ENCODE assay signal across 8 cellular contexts in genomic region chr6:1608222-1608975, GRCh38. TPM values are rescaled to one million over a fixed set of nuclear protein-coding genes. Genes with fewer than 3 reads are reported as not detected.
A peak's percentile ranks its signal among the peaks of the same experiment; 100 is the strongest.
DNase-seq lines count a peak whose midpoint lies in the region; ATAC-seq and TF ChIP-seq lines count a peak whose summit lies in the region.
"Had no signal": no experiment of that assay in that cellular context is flagged by ENCODE, and none has a peak within 500 bp of the region (broad histone marks: within the 10 kb centered on the region; RNA-seq: fewer than 3 reads in every experiment).

No MANE protein-coding gene starts in this region.

- H3K4me1 ChIP-seq in IMR-90 (ENCODE audit: control insufficient read depth, insufficient read depth, low read length) (peaks cover 2% of the 10 kb centered on the region; the same call in 1 of the 2 replicates), neural progenitor cell (peaks cover 25% of the 10 kb centered on the region)

- no peak overlapping the region for H2BK20ac ChIP-seq in IMR-90 (ENCODE audit: low read depth, low read length)

- no peak overlapping the region; a peak in 1 of 4 replicates for H4K8ac ChIP-seq in IMR-90 (ENCODE audit: low read depth in 2 of 2, low read length in 2 of 2)

- H3K4me3 Mint-ChIP-seq in chondrocyte (ENCODE audit: unreplicated experiment) (peak overlapping the region; percentile 79), neural progenitor cell (peak overlapping the region; percentile 79)

- TF ChIP-seq RAD21 in IMR-90 (IDR thresholded peaks at IDR 0.05; ENCODE audit: low read length): no peak

- no peak overlapping the region for H2AK9ac ChIP-seq in IMR-90 (replicated peaks; ENCODE audit: low read depth, low read length, poor library complexity)

- WGBS in IMR-90 (ENCODE audit: extremely low coverage in 2 of 2, insufficient read length in 1 of 2), 2 experiments: 55% methylated on average over 18 of the region's 48 CpGs; no CpG with 5 or more reads in 1 of the 2 experiments

- H3K4me2 ChIP-seq in IMR-90 (ENCODE audit: low read depth, low read length) (no peak overlapping the region), neural progenitor cell (peak overlapping the region; percentile 86)

- peaks cover 35% of the 10 kb centered on the region for H3F3A ChIP-seq in neural progenitor cell (ENCODE audit: low read depth)

- no peak overlapping the region for H3K14ac ChIP-seq in IMR-90 (replicated peaks; ENCODE audit: low read depth, low read length)

- no peaks in the 10 kb centered on the region for H3K9me3 Mint-ChIP-seq in chondrocyte (ENCODE audit: low read depth)
- H3K9me3 Mint-ChIP-seq in neural progenitor cell: peaks cover 7% of the 10 kb centered on the region

- H3K4me1 Mint-ChIP-seq in chondrocyte (ENCODE audit: low read depth) (peaks cover 36% of the 10 kb centered on the region), neural progenitor cell (peaks cover 53% of the 10 kb centered on the region)

- no peak overlapping the region for H4K91ac ChIP-seq in IMR-90 (ENCODE audit: insufficient read depth, low read depth, low read length)

- intact Hi-C loops in IMR-90 (cut with micrococcal nuclease): no loop called here

- no peak overlapping the region for H2BK120ac ChIP-seq in IMR-90 (ENCODE audit: low read depth, low read length)

- TF ChIP-seq CTCF in IMR-90 (conservative IDR thresholded peaks at IDR 0.05; ENCODE audit: low read depth, low read length): no peak
- no peak for TF ChIP-seq CTCF in chondrocyte (IDR thresholded peaks at IDR 0.05)
- TF ChIP-seq CTCF in neural progenitor cell (IDR thresholded peaks at IDR 0.05): no peak

- H3K27ac Mint-ChIP-seq in chondrocyte (ENCODE audit: unreplicated experiment) (peak overlapping the region; percentile 75), neural progenitor cell (no peak overlapping the region)

- H4K20me1 ChIP-seq in IMR-90 (ENCODE audit: insufficient read depth, low read length) (peaks cover 11% of the 10 kb centered on the region), neural progenitor cell (ENCODE audit: low read depth) (peaks cover 53% of the 10 kb centered on the region)

- H3K56ac ChIP-seq in IMR-90 (ENCODE audit: extremely low read depth, insufficient read depth, low read length): no peak overlapping the region

- ATAC-seq in IMR-90 (ENCODE audit: low read depth) (no peak), HG03342 (IDR thresholded peaks at IDR 0.05; ENCODE audit: unreplicated experiment) (no peak)

- H3K4me3 ChIP-seq in IMR-90 (ENCODE audit: insufficient read depth, low read depth, low read length) (no peak overlapping the region), neural progenitor cell (peak overlapping the region; percentile 38)

- H3K9me1 ChIP-seq in IMR-90 (ENCODE audit: insufficient read depth, low read length): no peaks in the 10 kb centered on the region

- H3K23ac ChIP-seq in IMR-90 (ENCODE audit: low read depth, low read length): no peak overlapping the region

- peaks cover 29% of the 10 kb centered on the region for H3K27me3 ChIP-seq in IMR-90 (ENCODE audit: control insufficient read depth, insufficient read depth, low read length)
- H3K27me3 ChIP-seq in neural progenitor cell: peaks cover 100% of the 10 kb centered on the region

- dilution Hi-C loops in IMR-90 (cut with HindIII; ENCODE audit: low sequenced_read_pairs, unreplicated experiment): no loop called here

- H3K9ac ChIP-seq in IMR-90 (ENCODE audit: low read depth, low read length): no peak overlapping the region
- no peak overlapping the region for H3K9ac ChIP-seq in neural progenitor cell

- H3K79me1 ChIP-seq in IMR-90 (ENCODE audit: low read depth in 1 of 2, low read length in 2 of 2): peaks cover 0 to 8% of the 10 kb centered on the region in 2 experiments; a peak in 2 of 4 replicates

- H3K36me3 Mint-ChIP-seq in chondrocyte (ENCODE audit: low read depth) (peaks cover 19% of the 10 kb centered on the region), neural progenitor cell (peaks cover 4% of the 10 kb centered on the region)

- H3K27me3 Mint-ChIP-seq in chondrocyte (ENCODE audit: low read depth) (peaks cover 1% of the 10 kb centered on the region), neural progenitor cell (ENCODE audit: insufficient read depth, low read depth) (peaks cover 66% of the 10 kb centered on the region)

- no peak overlapping the region for H2BK15ac ChIP-seq in IMR-90 (ENCODE audit: low read depth, low read length)

- no peak overlapping the region for H4K5ac ChIP-seq in IMR-90 (ENCODE audit: low read depth, low read length)

- POLR2A ChIA-PET in IMR-90 (lab: Charles Lee; ENCODE audit: unreplicated experiment): no interaction called here

- no peak overlapping the region for H2BK5ac ChIP-seq in IMR-90 (ENCODE audit: low read depth, low read length, poor library complexity, severe bottlenecking)

- H3K36me3 ChIP-seq in IMR-90 (ENCODE audit: control insufficient read depth, insufficient read depth, low read length) (peaks cover 5% of the 10 kb centered on the region), neural progenitor cell (no peaks in the 10 kb centered on the region)

- no TSS peak for BruUV-seq in IMR-90 (replicated peaks; lab: Mats Ljungman, UMichigan)

- no peak overlapping the region for H3K4ac ChIP-seq in IMR-90 (ENCODE audit: low read depth, low read length)

- in situ Hi-C loops in IMR-90 (cut with MboI; ENCODE audit: low sequenced_read_pairs): loop anchor here (10.0 kb wide), 1 partner anchor 576 kb away; no protein-coding TSS in a partner anchor

- no peak overlapping the region for H3K27ac ChIP-seq in IMR-90 (ENCODE audit: insufficient read depth, low read length)
- H3K27ac ChIP-seq in neural progenitor cell: no peak overlapping the region

- H2AFZ ChIP-seq in IMR-90 (replicated peaks; ENCODE audit: low read length, poor library complexity): peak overlapping the region; percentile 94
- no peak overlapping the region for H2AFZ ChIP-seq in neural progenitor cell (replicated peaks)

- no peaks in the 10 kb centered on the region for H3K79me2 ChIP-seq in neural progenitor cell (ENCODE audit: low read depth)

- H3K9me3 ChIP-seq in IMR-90 (ENCODE audit: control insufficient read depth, insufficient read depth, low read length): peaks cover 7% of the 10 kb centered on the region; the same call in 1 of the 2 replicates
- no peaks in the 10 kb centered on the region for H3K9me3 ChIP-seq in neural progenitor cell (ENCODE audit: low read depth)

- peak overlapping the region; percentile 9; the same call in 1 of the 2 replicates for H2AK5ac ChIP-seq in IMR-90 (ENCODE audit: low read depth, low read length)

- no peak overlapping the region for H3K18ac ChIP-seq in IMR-90 (ENCODE audit: low read depth, low read length)

- DNase-seq in DMS114 treated with DMSO at 0.1 percent for 48 hours (lab: John Stamatoyannopoulos, UW; ENCODE audit: unreplicated experiment) (peak; percentile 37), IMR-90 (no peak), chondrocyte (ENCODE audit: low spot score) (no peak), neural progenitor cell (ENCODE audit: low spot score) (peak; percentile 50)
- no peak for DNase-seq in NK-92 treated with Interleukin-12 subunit alpha and Interleukin-12 subunit beta, amount 100 ng/mL, for 24 hours (lab: John Stamatoyannopoulos, UW)
- no peak for DNase-seq in stimulated activated CD4-positive, alpha-beta T cell treated with anti-CD3 and anti-CD28 coated beads, Interleukin-4, amount 100 ng/mL, for 4 hours
- DNase-seq: amygdala had no signal

- TF ChIP-seq POLR2A in IMR-90 (IDR thresholded peaks at IDR 0.05; ENCODE audit: low read depth, low read length): no peak

- CTCF ChIA-PET in IMR-90 (lab: Yijun Ruan, JAX): interaction anchor here (1.0 to 3.2 kb wide), 2 partner anchors 496 to 841 kb away, joined by 3 to 9 read pairs; no protein-coding TSS in a partner anchor

TF ChIP-seq in IMR-90, 13 proteins besides CTCF, POLR2A, EP300 and RAD21:
- TF ChIP-seq BHLHE40 (IDR thresholded peaks at IDR 0.05; ENCODE audit: low read depth, low read length): no peak
- no peak for TF ChIP-seq NFE2L2 (IDR thresholded peaks at IDR 0.05; ENCODE audit: low read depth, low read length)
- no peak for TF ChIP-seq CEBPB (IDR thresholded peaks at IDR 0.05; ENCODE audit: low read depth, low read length)
TF ChIP-seq in IMR-90: peak in this region for 0.

RNA-seq across cellular contexts. Expression of gene FOXC1, which starts 1.3 kb away (rescaled TPM):
- total RNA-seq in IMR-90 (2012; rRNA removed): 1.3 and 1.9 TPM in 2 replicates
- 4.0 and 4.7 TPM in 2 replicates for polyA plus RNA-seq in IMR-90 (2012; rRNA removed)
- polyA plus RNA-seq in IMR-90 (2012; cell fraction: cytosol; rRNA removed): 3.4 and 6.3 TPM in 2 replicates
- 6.5 and 7.2 TPM in 2 replicates for polyA plus RNA-seq in IMR-90 (2012; cell fraction: nucleus; rRNA removed; ENCODE audit: low replicate concordance)
- 84.2 to 125 TPM (median 84.4 TPM) in 3 replicates for total RNA-seq in chondrocyte
- total RNA-seq in neural progenitor cell (ENCODE audit: low replicate concordance): 0.09 and 0.45 TPM in 2 replicates

Comparison
In these comparisons a context has a peak if more than half of its experiments do, and no peak if none do; other contexts are left out.
1. DNase-seq: peak in DMS114 treated with DMSO at 0.1 percent for 48 hours (single experiment) and neural progenitor cell (single experiment); none in IMR-90 (single experiment), chondrocyte (single experiment), NK-92 treated with Interleukin-12 subunit alpha and Interleukin-12 subunit beta, amount 100 ng/mL, for 24 hours (single experiment) and stimulated activated CD4-positive, alpha-beta T cell treated with anti-CD3 and anti-CD28 coated beads, Interleukin-4, amount 100 ng/mL, for 4 hours (0 of 2).
2. RNA of gene FOXC1, which starts 1.3 kb away (total RNA-seq): 84.2 to 125 TPM in chondrocyte; 1.3 to 1.9 TPM in IMR-90 and 0.09 to 0.45 TPM in neural progenitor cell; every median in the first group is over 10 times any median in the second.